15 cellular contexts compared by ENCODE assay signal in the genomic region with DNA sequence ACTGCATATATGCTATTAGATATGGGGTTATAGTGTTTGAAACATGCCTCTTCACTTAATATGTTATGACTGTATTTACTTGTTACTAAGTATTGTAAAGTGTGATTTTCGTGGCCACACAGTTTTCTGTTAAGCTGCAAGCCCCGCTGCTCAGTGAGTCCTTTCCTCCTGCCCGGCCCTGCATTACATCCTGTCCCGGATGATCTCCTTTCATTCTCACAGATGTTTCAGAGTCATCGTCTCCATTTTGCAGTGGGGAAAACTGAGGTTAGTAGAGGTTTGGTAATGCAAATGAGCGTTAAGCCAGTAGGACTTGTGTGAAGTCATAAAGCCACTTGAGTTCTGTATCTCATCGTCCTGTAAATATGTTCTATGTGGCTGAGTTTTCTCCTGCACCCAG.
DNase-seq lines count a peak whose midpoint lies in the region; ATAC-seq, FAIRE-seq and TF ChIP-seq lines count a peak whose summit lies in the region.
"Had no signal": no experiment of that assay in that cellular context is flagged by ENCODE, and none has a peak within 500 bp of the region (broad histone marks: within the 10 kb centered on the region; RNA-seq: fewer than 3 reads in every experiment).

No MANE protein-coding gene starts in this region.

- in situ Hi-C loops in GM12878 (cut with MboI) = no loop called here

- H3K4me3 ChIP-seq in GM12878 (no peak overlapping the region), Caco-2 (ENCODE audit: low read depth, low read length) (no peak overlapping the region)
- H3K4me3 ChIP-seq: HAP-1, upper lobe of left lung had no signal

- no peaks in the 10 kb centered on the region for H4K20me1 ChIP-seq in GM12878 (ENCODE audit: control insufficient read depth, insufficient read depth)

- no peak overlapping the region for H3K9ac ChIP-seq in GM12878 (ENCODE audit: control insufficient read depth, insufficient read depth, low read length)

- no peaks in the 10 kb centered on the region for H3K27me3 Mint-ChIP-seq in Caco-2 (ENCODE audit: insufficient read depth, unreplicated experiment)

- H3K79me2 ChIP-seq in GM12878 (ENCODE audit: control insufficient read depth, insufficient read depth, low read length) = no peaks in the 10 kb centered on the region

- H3K4me3 Mint-ChIP-seq in Caco-2 (ENCODE audit: unreplicated experiment) = no peak overlapping the region
- H3K4me3 Mint-ChIP-seq: T-helper 1 cell treated with Interleukin-12 subunit alpha and Interleukin-12 subunit beta and Interleukin-4 antibody, amounts not matched to agents 30 μg/mL and 1 μg/mL, for 36 hours had no signal

- no peak for TF ChIP-seq EP300 in GM12878 (IDR thresholded peaks at IDR 0.05; ENCODE audit: borderline replicate concordance in 1 of 2, control insufficient read depth in 1 of 2, low read depth in 2 of 2, low read length in 2 of 2)

- peak; percentile 21 for DNase-seq in GM12878 (ENCODE audit: low read depth, low spot score)
- DNase-seq in dermis blood vessel endothelial cell = no peak
- no peak for DNase-seq in Caco-2
- no peak for DNase-seq in HEK293T (ENCODE audit: extremely low spot score)
- DNase-seq in NK-92 treated with Interleukin-12 subunit alpha and Interleukin-12 subunit beta, amount 100 ng/mL, for 24 hours (lab: John Stamatoyannopoulos, UW) = no peak
- DNase-seq: activated CD4-positive, alpha-beta T cell treated with anti-CD3 and anti-CD28 coated beads, Interleukin-2, amount 50 U/mL, for 48 hours; activated gamma-delta T cell; GF-D8; upper lobe of left lung had no signal

- no peak for TF ChIP-seq POLR2A in GM12878 (IDR thresholded peaks at IDR 0.05; ENCODE audit: low read depth, low read length)

- RAD21 ChIA-PET in GM12878 (lab: Charles Lee; ENCODE audit: unreplicated experiment) = interaction anchor here (0.9 to 1.2 kb wide), 2 partner anchors 17 to 29 kb away, joined by 3 read pairs; no protein-coding TSS in a partner anchor

- H3K4me2 ChIP-seq in GM12878 (ENCODE audit: control insufficient read depth, insufficient read depth) = peak overlapping the region; percentile 26; the same call in 1 of the 2 replicates

- H3K9me3 ChIP-seq in GM12878 (replicated peaks; ENCODE audit: control insufficient read depth, insufficient read depth, low read length) (no peaks in the 10 kb centered on the region; the same call in 2 of the 3 replicates), Caco-2 (no peaks in the 10 kb centered on the region)
- H3K9me3 ChIP-seq: HAP-1, upper lobe of left lung had no signal

- H3K9me3 Mint-ChIP-seq in Caco-2 (ENCODE audit: unreplicated experiment) = no peaks in the 10 kb centered on the region
- H3K9me3 Mint-ChIP-seq: T-helper 1 cell treated with Interleukin-12 subunit alpha and Interleukin-12 subunit beta and Interleukin-4 antibody, amounts not matched to agents 30 μg/mL and 1 μg/mL, for 36 hours had no signal

- intact Hi-C loops in GM12878 (cut with micrococcal nuclease; ENCODE audit: unreplicated experiment) = no loop called here
- intact Hi-C loops in Caco-2 (cut with micrococcal nuclease; ENCODE audit: unreplicated experiment) = no loop called here

- SMC1A ChIA-PET in GM12878 (lab: Charles Lee; ENCODE audit: uncharacterized antibody, unreplicated experiment) = interaction anchor here (0.7 to 1.4 kb wide), 3 partner anchors 15 to 306 kb away, joined by 3 to 4 read pairs (median 4); no protein-coding TSS in a partner anchor

- CTCF ChIA-PET in GM12878 (lab: Yijun Ruan, JAX) (interaction anchor here (2.7 kb wide), 1 partner anchor 29 kb away, joined by 9 read pairs; no protein-coding TSS in a partner anchor), Caco-2 (lab: Charles Lee) (interaction anchor here (0.6 kb wide), 1 partner anchor 482 kb away, joined by 3 read pairs; no protein-coding TSS in a partner anchor), HEK293T (lab: Yijun Ruan, JAX) (no interaction called here)

- WGBS in GM12878 (ENCODE audit: insufficient coverage, insufficient replicate concordance, low lambda C conversion rate, missing lambda C conversion rate) = 3% methylated on average over 7 of the region's 7 CpGs

- H3K27me3 ChIP-seq in GM12878 (replicated peaks in 1 of 2; ENCODE audit: control insufficient read depth in 2 of 2, insufficient read depth in 2 of 2, low read length in 1 of 2) (no peaks in the 10 kb centered on the region; a peak in 1 of 4 replicates), Caco-2 (replicated peaks; ENCODE audit: control insufficient read depth, insufficient read depth, low read length) (0 out of 2 replicates have a peak, but pooled peaks cover 1% of the 10 kb centered on the region)
- H3K27me3 ChIP-seq: upper lobe of left lung had no signal

- peak; percentile 70 for ATAC-seq in GM18858 (IDR thresholded peaks at IDR 0.05; ENCODE audit: unreplicated experiment)
- ATAC-seq in GM21381 (IDR thresholded peaks at IDR 0.05; ENCODE audit: unreplicated experiment) = peak; percentile 67
- ATAC-seq in HG02981 (IDR thresholded peaks at IDR 0.05; ENCODE audit: unreplicated experiment) = peak; percentile 44
- peak; percentile 73 for ATAC-seq in GM12878

- no peak for TF ChIP-seq RAD21 in GM12878 (IDR thresholded peaks at IDR 0.05; ENCODE audit: insufficient read depth, low read depth, low read length)

- BruUV-seq in GM12878 (replicated peaks; lab: Mats Ljungman, UMichigan) = no TSS peak
- no TSS peak for BruUV-seq in Caco-2 (replicated peaks; lab: Mats Ljungman, UMichigan)

- POLR2A ChIA-PET in GM12878 (lab: Charles Lee) (no interaction called here), Caco-2 (lab: Charles Lee) (no interaction called here), HEK293T (lab: Yijun Ruan, JAX) (no interaction called here)

- H3K27ac Mint-ChIP-seq in Caco-2 (ENCODE audit: unreplicated experiment) = no peak overlapping the region
- H3K27ac Mint-ChIP-seq: T-helper 1 cell treated with Interleukin-12 subunit alpha and Interleukin-12 subunit beta and Interleukin-4 antibody, amounts not matched to agents 30 μg/mL and 1 μg/mL, for 36 hours had no signal

- H3K4me1 ChIP-seq in GM12878 (ENCODE audit: control insufficient read depth, insufficient read depth, low read length) = no peaks in the 10 kb centered on the region
- H3K4me1 ChIP-seq in Caco-2 = no peaks in the 10 kb centered on the region
- H3K4me1 ChIP-seq: HAP-1, upper lobe of left lung had no signal

- TF ChIP-seq CTCF in GM12878 (IDR thresholded peaks at IDR 0.05 in 2 of 3, conservative IDR thresholded peaks at IDR 0.05 in 1 of 3; ENCODE audit: control insufficient read depth in 2 of 3, extremely low read depth in 1 of 3, insufficient read depth in 1 of 3, low read depth in 3 of 3, low read length in 3 of 3) = no peak
- no peak for TF ChIP-seq CTCF in Caco-2 (IDR thresholded peaks at IDR 0.05; ENCODE audit: insufficient read depth in 1 of 2, low read depth in 1 of 2, low read length in 1 of 2, severe bottlenecking in 1 of 2, unreplicated experiment in 1 of 2)

- no peaks in the 10 kb centered on the region for H3K36me3 ChIP-seq in GM12878 (ENCODE audit: control insufficient read depth in 2 of 2, insufficient read depth in 2 of 2, low read length in 1 of 2)
- H3K36me3 ChIP-seq in Caco-2 (ENCODE audit: control insufficient read depth, insufficient read depth, low read length) = no peaks in the 10 kb centered on the region
- H3K36me3 ChIP-seq: HAP-1, upper lobe of left lung had no signal

- no peaks in the 10 kb centered on the region for H3K4me1 Mint-ChIP-seq in Caco-2 (ENCODE audit: low read depth, unreplicated experiment)

- H2AFZ ChIP-seq in GM12878 (ENCODE audit: control insufficient read depth, low read depth, low read length) = no peak overlapping the region

- no peaks in the 10 kb centered on the region for H3K36me3 Mint-ChIP-seq in Caco-2 (ENCODE audit: insufficient read depth, unreplicated experiment)

- no peak overlapping the region for H3K27ac ChIP-seq in GM12878 (ENCODE audit: control insufficient read depth, insufficient read depth)
- H3K27ac ChIP-seq: upper lobe of left lung had no signal

- FAIRE-seq in GM12878 (lab: Jason Lieb, UNC) = no peak
- FAIRE-seq: islet of Langerhans had no signal

TF ChIP-seq in GM12878, 131 proteins besides CTCF, POLR2A, EP300 and RAD21 (continues in another document):
- TF ChIP-seq TAF1 (IDR thresholded peaks at IDR 0.05; ENCODE audit: borderline replicate concordance, low read depth, low read length) (no peak), SP1 (IDR thresholded peaks at IDR 0.05; ENCODE audit: low read depth, low read length) (no peak), SREBF1 (IDR thresholded peaks at IDR 0.05; ENCODE audit: low read length) (no peak), IKZF2 (IDR thresholded peaks at IDR 0.05) (no peak), DPF2 (IDR thresholded peaks at IDR 0.05) (no peak), HCFC1 (IDR thresholded peaks at IDR 0.05; ENCODE audit: low read length) (no peak), NBN (IDR thresholded peaks at IDR 0.05) (no peak), SMARCA5 (IDR thresholded peaks at IDR 0.05) (no peak), SPI1 (IDR thresholded peaks at IDR 0.05; ENCODE audit: borderline replicate concordance, insufficient read depth, low read depth, low read length) (no peak), FOXK2 (IDR thresholded peaks at IDR 0.05) (no peak), TCF12 (IDR thresholded peaks at IDR 0.05; ENCODE audit: low read depth, low read length) (no peak), SREBF2 (IDR thresholded peaks at IDR 0.05; ENCODE audit: low read length) (no peak), NR2C1 (IDR thresholded peaks at IDR 0.05) (no peak), ZNF24 (IDR thresholded peaks at IDR 0.05) (no peak)

TF ChIP-seq in HEK293T, 16 proteins besides CTCF, POLR2A, EP300 and RAD21:
- TF ChIP-seq CTBP1 (IDR thresholded peaks at IDR 0.05; ENCODE audit: borderline replicate concordance) = no peak
